Comparison of ENCODE assay signal across 27 cellular contexts in genomic region chr4:10949039-10949728, GRCh38.
DNase-seq lines count a peak whose midpoint lies in the region; ATAC-seq, FAIRE-seq and TF ChIP-seq lines count a peak whose summit lies in the region.
"Had no signal": no experiment of that assay in that cellular context is flagged by ENCODE, and none has a peak within 500 bp of the region (broad histone marks: within the 10 kb centered on the region; RNA-seq: fewer than 3 reads in every experiment).

No MANE protein-coding gene starts in this region.

- no peaks in the 10 kb centered on the region for H3K36me3 ChIP-seq in pancreas
- H3K36me3 ChIP-seq: BLaER1, left lung, Peyer's patch, sigmoid colon, SJSA1, upper lobe of right lung had no signal

- no peaks in the 10 kb centered on the region for H3K27me3 ChIP-seq in pancreas
- H3K27me3 ChIP-seq: BLaER1, hepatocyte, left lung, Peyer's patch, sigmoid colon, SJSA1, upper lobe of right lung had no signal

- H3K27ac ChIP-seq in pancreas: no peak overlapping the region
- H3K27ac ChIP-seq: A549, BLaER1, foreskin keratinocyte, hepatocyte, left lung, Peyer's patch, sigmoid colon, SJSA1, upper lobe of right lung had no signal

- POLR2A ChIA-PET in activated CD4-positive, alpha-beta T cell treated with anti-CD3 and anti-CD28 coated beads, Interleukin-2, amount 10 ng/mL, durations not matched to agents 7 days and 5 days (lab: Charles Lee): no interaction called here

- TF ChIP-seq CTCF in natural killer cell (IDR thresholded peaks at IDR 0.05) (no peak), pancreas (IDR thresholded peaks at IDR 0.05) (no peak)

- no peak for TF ChIP-seq POLR2A in GM12891 (IDR thresholded peaks at IDR 0.05; ENCODE audit: low read depth, low read length)

- 73 to 77% methylated on average over 6 of the region's 6 CpGs for WGBS in pancreas, 2 donors

- FAIRE-seq in GM12891 (lab: Jason Lieb, UNC) (no peak), pancreas (lab: Jason Lieb, UNC) (no peak)
- FAIRE-seq: A549, GM18507 had no signal

- CTCF ChIA-PET in activated CD4-positive, alpha-beta T cell treated with anti-CD3 and anti-CD28 coated beads, Interleukin-2, amount 10 ng/mL, durations not matched to agents 7 days and 5 days (lab: Charles Lee): no interaction called here

- no peaks in the 10 kb centered on the region for H3K36me3 Mint-ChIP-seq in natural killer cell
- H3K36me3 Mint-ChIP-seq in activated CD4-positive, alpha-beta T cell treated with anti-CD3 and anti-CD28 coated beads, Interleukin-2, amount 10 ng/mL, durations not matched to agents 7 days and 5 days (ENCODE audit: low read depth): no peaks in the 10 kb centered on the region
- H3K36me3 Mint-ChIP-seq: activated naive CD8-positive, alpha-beta T cell treated with anti-CD3 and anti-CD28 coated beads for 36 hours; immature natural killer cell had no signal

- H3K9me3 ChIP-seq in pancreas: no peaks in the 10 kb centered on the region
- H3K9me3 ChIP-seq: A549, left lung, Peyer's patch, sigmoid colon, SJSA1, upper lobe of right lung had no signal

- H3K4me1 Mint-ChIP-seq in natural killer cell: peaks cover 0 to 25% of the 10 kb centered on the region in 2 donors
- no peaks in the 10 kb centered on the region for H3K4me1 Mint-ChIP-seq in activated CD4-positive, alpha-beta T cell treated with anti-CD3 and anti-CD28 coated beads, Interleukin-2, amount 10 ng/mL, durations not matched to agents 7 days and 5 days
- H3K4me1 Mint-ChIP-seq: activated naive CD8-positive, alpha-beta T cell treated with anti-CD3 and anti-CD28 coated beads for 36 hours had no signal

- no peaks in the 10 kb centered on the region for H3K9me3 Mint-ChIP-seq in natural killer cell
- no peaks in the 10 kb centered on the region for H3K9me3 Mint-ChIP-seq in activated CD4-positive, alpha-beta T cell treated with anti-CD3 and anti-CD28 coated beads, Interleukin-2, amount 10 ng/mL, durations not matched to agents 7 days and 5 days
- H3K9me3 Mint-ChIP-seq: activated naive CD8-positive, alpha-beta T cell treated with anti-CD3 and anti-CD28 coated beads for 36 hours; immature natural killer cell had no signal

- no peak overlapping the region for H3K27ac Mint-ChIP-seq in natural killer cell
- H3K27ac Mint-ChIP-seq in activated CD4-positive, alpha-beta T cell treated with anti-CD3 and anti-CD28 coated beads, Interleukin-2, amount 10 ng/mL, durations not matched to agents 7 days and 5 days: no peak overlapping the region
- H3K27ac Mint-ChIP-seq: activated naive CD8-positive, alpha-beta T cell treated with anti-CD3 and anti-CD28 coated beads for 36 hours; immature natural killer cell had no signal

- H3K4me1 ChIP-seq in pancreas: no peaks in the 10 kb centered on the region
- H3K4me1 ChIP-seq: A549, BLaER1, foreskin keratinocyte, left lung, Peyer's patch, SJSA1, upper lobe of right lung had no signal

- H3K27me3 Mint-ChIP-seq in natural killer cell (ENCODE audit: low read depth in 2 of 2): peaks cover 0 to 2% of the 10 kb centered on the region in 2 donors
- H3K27me3 Mint-ChIP-seq in activated CD4-positive, alpha-beta T cell treated with anti-CD3 and anti-CD28 coated beads, Interleukin-2, amount 10 ng/mL, durations not matched to agents 7 days and 5 days: peaks cover 3% of the 10 kb centered on the region
- H3K27me3 Mint-ChIP-seq: activated naive CD8-positive, alpha-beta T cell treated with anti-CD3 and anti-CD28 coated beads for 36 hours had no signal

- ATAC-seq in GM21619 (IDR thresholded peaks at IDR 0.05; ENCODE audit: unreplicated experiment) (peak; percentile 55), HG03045 (IDR thresholded peaks at IDR 0.05; ENCODE audit: unreplicated experiment) (peak; percentile 61), esophagus mucosa (peak; percentile 22), natural killer cell (no peak), pancreas (no peak)
- ATAC-seq: A549, foreskin keratinocyte, left lung, upper lobe of right lung had no signal

- intact Hi-C loops in natural killer cell (cut with micrococcal nuclease) (no loop called here), pancreas (cut with DNase I) (no loop called here)

- no peak for DNase-seq in GM12891 (ENCODE audit: insufficient read length, low spot score)
- DNase-seq in cerebellar cortex (ENCODE audit: low spot score): no peak
- no peak for DNase-seq in natural killer cell
- no peak for DNase-seq in pancreas
- no peak for DNase-seq in activated CD4-positive, alpha-beta T cell treated with anti-CD3 and anti-CD28 coated beads, Interleukin-2, amount 10 ng/mL, durations not matched to agents 7 days and 5 days
- DNase-seq: activated CD4-positive, alpha-beta T cell treated with anti-CD3 and anti-CD28 coated beads for 4 hours; activated naive CD8-positive, alpha-beta T cell treated with anti-CD3 and anti-CD28 coated beads for 36 hours; cerebellar nuclear complex; foreskin keratinocyte; HCEC 1CT; immature natural killer cell; left lung; NCI-H1105 treated with DMSO at 0.1 percent for 48 hours; NCI-H510A treated with DMSO at 0.1 percent for 48 hours; Peyer's patch; posterior cingulate gyrus; sigmoid colon; stimulated activated CD4-positive, alpha-beta T cell treated with anti-CD3 and anti-CD28 coated beads, Interleukin-15, amount 100 ng/mL, for 24 hours; upper lobe of right lung had no signal

- H3K4me3 Mint-ChIP-seq in natural killer cell: no peak overlapping the region
- no peak overlapping the region for H3K4me3 Mint-ChIP-seq in activated CD4-positive, alpha-beta T cell treated with anti-CD3 and anti-CD28 coated beads, Interleukin-2, amount 10 ng/mL, durations not matched to agents 7 days and 5 days
- H3K4me3 Mint-ChIP-seq: activated naive CD8-positive, alpha-beta T cell treated with anti-CD3 and anti-CD28 coated beads for 36 hours; immature natural killer cell had no signal

- no peak overlapping the region for H3K4me3 ChIP-seq in pancreas
- H3K4me3 ChIP-seq: A549, BLaER1, hepatocyte, left lung, Peyer's patch, sigmoid colon, SJSA1, upper lobe of right lung had no signal

TF ChIP-seq in GM12891, 5 proteins besides CTCF, POLR2A, EP300 and RAD21:
- TF ChIP-seq SPI1 (IDR thresholded peaks at IDR 0.05; ENCODE audit: low read depth, low read length) (0 out of 2 replicates have a peak, but pooled peaks have one; percentile 6), POLR2AphosphoS5 (IDR thresholded peaks at IDR 0.05; ENCODE audit: low read depth, low read length) (no peak)
TF ChIP-seq in GM12891: peak in this region for 1.

Comparison
In these comparisons a context has a peak if more than half of its experiments do, and no peak if none do; other contexts are left out.
1. ATAC-seq: peak in GM21619 (single experiment), HG03045 (single experiment) and esophagus mucosa (single experiment); none in natural killer cell (0 of 3) and pancreas (0 of 4).